1 cellular context compared by ENCODE assay signal in genomic region chr1:245901037-245901436, GRCh38.
TF ChIP-seq lines count a peak whose summit lies in the region.

No MANE protein-coding gene starts in this region.

TF ChIP-seq in GM12878, 131 proteins besides CTCF, POLR2A, EP300 and RAD21 (continued from another document):
- no peak for TF ChIP-seq BCLAF1 (IDR thresholded peaks at IDR 0.05)
- peak; percentile 14 to 37; a peak in 2 of 4 replicates for TF ChIP-seq BHLHE40 (IDR thresholded peaks at IDR 0.05; ENCODE audit: borderline replicate concordance in 1 of 2, low read depth in 2 of 2, low read length in 1 of 2)
- TF ChIP-seq ZBTB11 (CRISPR knock-in tag; IDR thresholded peaks at IDR 0.05), result no peak
- no peak for TF ChIP-seq GABPA (IDR thresholded peaks at IDR 0.05; ENCODE audit: low read depth)
- peak; percentile 67 for TF ChIP-seq EED (IDR thresholded peaks at IDR 0.05; ENCODE audit: low read depth)
- no peak for TF ChIP-seq HSF1 (IDR thresholded peaks at IDR 0.05; ENCODE audit: low read depth, low read length)
- TF ChIP-seq PML (IDR thresholded peaks at IDR 0.05; ENCODE audit: low read length), result no peak
- no peak for TF ChIP-seq ZNF24 (IDR thresholded peaks at IDR 0.05)
- TF ChIP-seq MTA2 (IDR thresholded peaks at IDR 0.05; ENCODE audit: low read depth), result peak; percentile 87
- no peak for TF ChIP-seq E4F1 (IDR thresholded peaks at IDR 0.05; ENCODE audit: borderline replicate concordance, partially characterized antibody)
- TF ChIP-seq CREB1 (IDR thresholded peaks at IDR 0.05; ENCODE audit: low read depth), result no peak
- TF ChIP-seq NRF1 (conservative IDR thresholded peaks at IDR 0.05; ENCODE audit: low read depth, low read length), result no peak
- TF ChIP-seq CBX5 (IDR thresholded peaks at IDR 0.05; ENCODE audit: low read depth), result no peak
- TF ChIP-seq IRF4 (IDR thresholded peaks at IDR 0.05; ENCODE audit: low read depth, low read length), result peak; percentile 43; the same call in 1 of the 2 replicates
- TF ChIP-seq CBFB (IDR thresholded peaks at IDR 0.05; ENCODE audit: low read depth), result no peak
- TF ChIP-seq BMI1 (IDR thresholded peaks at IDR 0.05; ENCODE audit: borderline replicate concordance), result peak; percentile 39; the same call in 1 of the 2 replicates
- peak; percentile 74 for TF ChIP-seq ATF7 (IDR thresholded peaks at IDR 0.05; ENCODE audit: low read depth)
- peak; percentile 97 for TF ChIP-seq IKZF2 (IDR thresholded peaks at IDR 0.05)
- TF ChIP-seq ZBED1 (IDR thresholded peaks at IDR 0.05; ENCODE audit: borderline replicate concordance), result no peak
- TF ChIP-seq RELA (IDR thresholded peaks at IDR 0.05; ENCODE audit: borderline replicate concordance, partially characterized antibody), result no peak
- no peak for TF ChIP-seq BCL3 (IDR thresholded peaks at IDR 0.05; ENCODE audit: borderline replicate concordance, insufficient read depth, low read depth, low read length, poor library complexity, severe bottlenecking)
- no peak for TF ChIP-seq SMARCA5 (IDR thresholded peaks at IDR 0.05)
- TF ChIP-seq ZNF622 (IDR thresholded peaks at IDR 0.05), result no peak
- peak; percentile 59; the same call in 1 of the 2 replicates for TF ChIP-seq GATAD2B (conservative IDR thresholded peaks at IDR 0.05; ENCODE audit: low read depth)
- TF ChIP-seq NBN (IDR thresholded peaks at IDR 0.05), result no peak
- no peak for TF ChIP-seq ZBTB33 (IDR thresholded peaks at IDR 0.05)
- peak; percentile 92 for TF ChIP-seq MEF2B (IDR thresholded peaks at IDR 0.05; ENCODE audit: partially characterized antibody, poor library complexity, severe bottlenecking)
- peak; percentile 82 for TF ChIP-seq SPI1 (IDR thresholded peaks at IDR 0.05; ENCODE audit: borderline replicate concordance, insufficient read depth, low read depth, low read length)
- TF ChIP-seq DPF2 (IDR thresholded peaks at IDR 0.05), result peak; percentile 83
- no peak for TF ChIP-seq ZNF274 (IDR thresholded peaks at IDR 0.05; ENCODE audit: insufficient read depth, insufficient read length)
- TF ChIP-seq FOS (IDR thresholded peaks at IDR 0.05; ENCODE audit: borderline replicate concordance, extremely low read depth, insufficient read length), result no peak
- no peak for TF ChIP-seq CHD2 (IDR thresholded peaks at IDR 0.05; ENCODE audit: borderline replicate concordance, low read depth, low read length)
